ENCODE assay signal across 16 cellular contexts in the genomic region with DNA sequence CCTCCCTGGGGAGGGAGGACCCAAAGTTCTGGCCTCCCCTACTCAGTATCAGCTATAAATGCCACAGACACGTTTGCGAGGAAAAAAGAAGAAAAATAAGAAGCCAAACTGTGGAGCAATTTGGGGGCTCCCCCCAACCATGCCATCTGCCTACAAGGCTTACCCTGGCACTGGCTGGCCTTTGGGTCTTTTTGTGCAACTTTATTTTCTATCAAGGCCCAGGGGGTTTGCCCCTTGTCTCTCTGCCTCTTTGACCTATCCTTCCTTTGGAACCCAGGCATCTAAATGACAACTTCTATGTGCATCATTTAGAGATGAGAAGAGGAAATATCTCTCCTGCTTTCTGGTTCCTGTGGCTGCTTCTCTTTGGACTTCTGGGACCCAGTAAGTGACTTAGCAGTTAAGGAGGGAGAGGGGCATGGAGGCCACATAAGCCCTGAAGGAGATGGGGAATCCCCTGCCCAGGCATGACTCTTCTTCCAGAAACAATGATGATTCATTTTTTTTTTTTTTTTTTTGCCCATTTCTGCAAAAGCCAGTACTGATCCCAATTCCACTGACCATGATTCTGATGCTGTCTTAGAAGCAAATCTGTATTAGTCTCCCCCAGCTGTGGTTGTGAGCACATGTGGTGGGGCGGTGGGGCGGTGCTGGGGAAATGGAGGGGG. TPM values are rescaled to one million over a fixed set of nuclear protein-coding genes. Genes with fewer than 3 reads are reported as not detected.
DNase-seq lines count a peak whose midpoint lies in the region; ATAC-seq, FAIRE-seq and TF ChIP-seq lines count a peak whose summit lies in the region.
"Had no signal": no experiment of that assay in that cellular context is flagged by ENCODE, and none has a peak within 500 bp of the region (broad histone marks: within the 10 kb centered on the region; RNA-seq: fewer than 3 reads in every experiment).

Gene MUC22, plus strand, starts transcription at position 82 of the 668 bp plus-strand sequence. Its CDS starts 233 bp downstream, at position 315.

- H3K9ac ChIP-seq in keratinocyte (ENCODE audit: control insufficient read depth, extremely low read depth, insufficient read depth, low read length): no peak within 1 kb of the TSS

- peak; percentile 69 for FAIRE-seq in keratinocyte (lab: Jason Lieb, UNC)

- H3K36me3 Mint-ChIP-seq in activated naive CD8-positive, alpha-beta T cell treated with anti-CD3 and anti-CD28 coated beads, Interleukin-2, amount 50 U/mL, for 24 hours (ENCODE audit: low read depth): no peaks in the 10 kb centered on the region
- H3K36me3 Mint-ChIP-seq in activated naive CD8-positive, alpha-beta T cell treated with anti-CD3 and anti-CD28 coated beads for 36 hours: no peaks in the 10 kb centered on the region
- H3K36me3 Mint-ChIP-seq in activated T-helper 17 cell treated with anti-CD3 and anti-CD28 coated beads, Interleukin-2, amount 50 U/mL, for 72 hours (ENCODE audit: low read depth): no peaks in the 10 kb centered on the region
- no peaks in the 10 kb centered on the region for H3K36me3 Mint-ChIP-seq in type B pancreatic cell
- H3K36me3 Mint-ChIP-seq: CD4-positive, CD25-positive, alpha-beta regulatory T cell had no signal

- WGBS in aorta, 2 donors: 77 to 81% methylated on average over 4 of the region's 4 CpGs

- no peak within 1 kb of the TSS for H2AFZ ChIP-seq in keratinocyte (ENCODE audit: control insufficient read depth, low read length)

- no peak for TF ChIP-seq CTCF in keratinocyte (optimal IDR thresholded peaks at IDR 0.05 in 1 of 3, IDR thresholded peaks at IDR 0.05 in 1 of 3, conservative IDR thresholded peaks at IDR 0.05 in 1 of 3; ENCODE audit: extremely low read depth in 1 of 3, insufficient read depth in 2 of 3, low read length in 3 of 3)
- TF ChIP-seq CTCF in type B pancreatic cell (conservative IDR thresholded peaks at IDR 0.05): no peak

- peaks cover 25% of the 10 kb centered on the region for H3K4me1 Mint-ChIP-seq in activated naive CD8-positive, alpha-beta T cell treated with anti-CD3 and anti-CD28 coated beads, Interleukin-2, amount 50 U/mL, for 24 hours
- H3K4me1 Mint-ChIP-seq in activated naive CD8-positive, alpha-beta T cell treated with anti-CD3 and anti-CD28 coated beads for 36 hours: no peaks in the 10 kb centered on the region
- peaks cover 4% of the 10 kb centered on the region for H3K4me1 Mint-ChIP-seq in activated T-helper 17 cell treated with anti-CD3 and anti-CD28 coated beads, Interleukin-2, amount 50 U/mL, for 72 hours
- peaks cover 11% of the 10 kb centered on the region for H3K4me1 Mint-ChIP-seq in type B pancreatic cell (ENCODE audit: unreplicated experiment)
- H3K4me1 Mint-ChIP-seq: CD4-positive, CD25-positive, alpha-beta regulatory T cell; neural crest cell had no signal

- H3K27me3 ChIP-seq in keratinocyte (ENCODE audit: control insufficient read depth, extremely low read depth, insufficient read depth, low read length) (no peaks in the 10 kb centered on the region), aorta (ENCODE audit: control insufficient read depth in 1 of 2, insufficient read depth in 2 of 2, low read length in 1 of 2) (no peaks in the 10 kb centered on the region)
- H3K27me3 ChIP-seq: SJSA1, stomach had no signal

- H3K27ac Mint-ChIP-seq in activated naive CD8-positive, alpha-beta T cell treated with anti-CD3 and anti-CD28 coated beads, Interleukin-2, amount 50 U/mL, for 24 hours: no peak within 1 kb of the TSS
- no peak within 1 kb of the TSS for H3K27ac Mint-ChIP-seq in activated naive CD8-positive, alpha-beta T cell treated with anti-CD3 and anti-CD28 coated beads for 36 hours
- H3K27ac Mint-ChIP-seq in activated T-helper 17 cell treated with anti-CD3 and anti-CD28 coated beads, Interleukin-2, amount 50 U/mL, for 72 hours: no peak within 1 kb of the TSS
- H3K27ac Mint-ChIP-seq in type B pancreatic cell: peak within 1 kb of the TSS; percentile 2
- H3K27ac Mint-ChIP-seq: CD4-positive, CD25-positive, alpha-beta regulatory T cell had no signal

- H3K79me2 ChIP-seq in keratinocyte (ENCODE audit: control insufficient read depth, insufficient read depth, low read length): no peaks in the 10 kb centered on the region

- H3K36me3 ChIP-seq in keratinocyte (ENCODE audit: control insufficient read depth in 2 of 2, extremely low read depth in 1 of 2, insufficient read depth in 2 of 2, low read length in 2 of 2) (no peaks in the 10 kb centered on the region), aorta (ENCODE audit: control insufficient read depth in 1 of 2, insufficient read depth in 2 of 2, low read length in 1 of 2) (no peaks in the 10 kb centered on the region)
- H3K36me3 ChIP-seq: SJSA1, stomach had no signal

- H3K27ac ChIP-seq in keratinocyte (ENCODE audit: control insufficient read depth, insufficient read depth, low read length) (no peak within 1 kb of the TSS), aorta (ENCODE audit: low read depth in 1 of 2, low read length in 2 of 2) (no peak within 1 kb of the TSS)
- H3K27ac ChIP-seq: SJSA1, stomach had no signal

- no peaks in the 10 kb centered on the region for H4K20me1 ChIP-seq in keratinocyte (ENCODE audit: control insufficient read depth, extremely low read depth, insufficient read depth, low read length)

- dilution Hi-C loops in keratinocyte (cut with MboI; ENCODE audit: extremely low pct_ligation_motif_present, low sequenced_read_pairs): no loop called here

- ATAC-seq in activated naive CD8-positive, alpha-beta T cell treated with anti-CD3 and anti-CD28 coated beads, Interleukin-2, amount 50 U/mL, for 24 hours: peak; percentile 84
- peak; percentile 82 for ATAC-seq in activated T-helper 17 cell treated with anti-CD3 and anti-CD28 coated beads, Interleukin-2, amount 50 U/mL, for 72 hours (replicated peaks)
- ATAC-seq in HG03175 (IDR thresholded peaks at IDR 0.05; ENCODE audit: unreplicated experiment) (no peak), aorta (ENCODE audit: low FRiP score) (no peak)

- no peaks in the 10 kb centered on the region for H3K9me3 Mint-ChIP-seq in activated naive CD8-positive, alpha-beta T cell treated with anti-CD3 and anti-CD28 coated beads, Interleukin-2, amount 50 U/mL, for 24 hours
- peaks cover 2% of the 10 kb centered on the region for H3K9me3 Mint-ChIP-seq in activated naive CD8-positive, alpha-beta T cell treated with anti-CD3 and anti-CD28 coated beads for 36 hours
- no peaks in the 10 kb centered on the region for H3K9me3 Mint-ChIP-seq in activated T-helper 17 cell treated with anti-CD3 and anti-CD28 coated beads, Interleukin-2, amount 50 U/mL, for 72 hours
- no peaks in the 10 kb centered on the region for H3K9me3 Mint-ChIP-seq in type B pancreatic cell

- H3K4me3 ChIP-seq in keratinocyte (ENCODE audit: control insufficient read depth in 2 of 3, extremely low read depth in 1 of 3, insufficient read depth in 2 of 3, low read depth in 1 of 3, low read length in 3 of 3): no peak within 1 kb of the TSS
- no peak within 1 kb of the TSS for H3K4me3 ChIP-seq in aorta (ENCODE audit: low read length in 2 of 2)
- H3K4me3 ChIP-seq: SJSA1, stomach had no signal

- peak; percentile 24 for DNase-seq in activated naive CD8-positive, alpha-beta T cell treated with anti-CD3 and anti-CD28 coated beads, Interleukin-2, amount 50 U/mL, for 24 hours
- no peak for DNase-seq in activated naive CD8-positive, alpha-beta T cell treated with anti-CD3 and anti-CD28 coated beads for 36 hours
- DNase-seq in keratinocyte (ENCODE audit: low read depth, low spot score): no peak
- no peak for DNase-seq in type B pancreatic cell (ENCODE audit: extremely low spot score, unreplicated experiment)
- DNase-seq in aorta: no peak
- no peak for DNase-seq in C1 segment of cervical spinal cord (lab: John Stamatoyannopoulos, UW)
- DNase-seq: anterior cingulate cortex; CD4-positive, CD25-positive, alpha-beta regulatory T cell; islet precursor cell; MM.1S; NCI-H510A; stomach had no signal

- peaks cover 25% of the 10 kb centered on the region for H3K27me3 Mint-ChIP-seq in activated naive CD8-positive, alpha-beta T cell treated with anti-CD3 and anti-CD28 coated beads, Interleukin-2, amount 50 U/mL, for 24 hours
- peaks cover 38% of the 10 kb centered on the region for H3K27me3 Mint-ChIP-seq in activated naive CD8-positive, alpha-beta T cell treated with anti-CD3 and anti-CD28 coated beads for 36 hours
- peaks cover 29% of the 10 kb centered on the region for H3K27me3 Mint-ChIP-seq in activated T-helper 17 cell treated with anti-CD3 and anti-CD28 coated beads, Interleukin-2, amount 50 U/mL, for 72 hours
- H3K27me3 Mint-ChIP-seq in type B pancreatic cell: peaks cover 6% of the 10 kb centered on the region

- H3K4me1 ChIP-seq in keratinocyte (ENCODE audit: control insufficient read depth, extremely low read depth, insufficient read depth, low read length) (peaks cover 11% of the 10 kb centered on the region), aorta (ENCODE audit: control insufficient read depth in 1 of 2, insufficient read depth in 2 of 2, low read length in 2 of 2) (no peaks in the 10 kb centered on the region)

- H3K9me3 ChIP-seq in keratinocyte (ENCODE audit: control insufficient read depth, low read depth, low read length) (no peaks in the 10 kb centered on the region), aorta (ENCODE audit: control insufficient read depth, low read length) (peaks cover 5% of the 10 kb centered on the region)

- H3K4me2 ChIP-seq in keratinocyte (ENCODE audit: control insufficient read depth, extremely low read depth, insufficient read depth, low read depth, low read length): no peak within 1 kb of the TSS

- intact Hi-C loops in aorta (cut with DNase I): no loop called here

- H3K9me1 ChIP-seq in keratinocyte (ENCODE audit: control insufficient read depth, extremely low read depth, insufficient read depth, low read length): no peaks in the 10 kb centered on the region

- no peak within 1 kb of the TSS for H3K4me3 Mint-ChIP-seq in activated naive CD8-positive, alpha-beta T cell treated with anti-CD3 and anti-CD28 coated beads, Interleukin-2, amount 50 U/mL, for 24 hours
- H3K4me3 Mint-ChIP-seq in activated naive CD8-positive, alpha-beta T cell treated with anti-CD3 and anti-CD28 coated beads for 36 hours: no peak within 1 kb of the TSS
- H3K4me3 Mint-ChIP-seq in activated T-helper 17 cell treated with anti-CD3 and anti-CD28 coated beads, Interleukin-2, amount 50 U/mL, for 72 hours: no peak within 1 kb of the TSS
- H3K4me3 Mint-ChIP-seq in type B pancreatic cell: peak within 1 kb of the TSS; percentile 35
- H3K4me3 Mint-ChIP-seq: CD4-positive, CD25-positive, alpha-beta regulatory T cell; neural crest cell had no signal

RNA-seq across cellular contexts. Expression of gene MUC22, which starts in this region (rescaled TPM):
- not detected for total RNA-seq in activated naive CD8-positive, alpha-beta T cell treated with anti-CD3 and anti-CD28 coated beads for 36 hours
- total RNA-seq in activated T-helper 17 cell treated with anti-CD3 and anti-CD28 coated beads, Interleukin-2, amount 50 U/mL, for 72 hours: not detected
- not detected in 3 replicates for polyA plus RNA-seq in keratinocyte
- not detected for polyA plus RNA-seq in keratinocyte (2011; ENCODE audit: low read depth)
- not detected in 2 replicates for polyA plus RNA-seq in keratinocyte (2011; cell fraction: cytosol; rRNA removed)
- not detected in 2 replicates for polyA plus RNA-seq in keratinocyte (2011; cell fraction: nucleus; rRNA removed)
- not detected in 2 replicates for polyA plus RNA-seq in keratinocyte (2012; ENCODE audit: low replicate concordance)
- not detected in 3 replicates for polyA minus RNA-seq in keratinocyte
- polyA minus RNA-seq in keratinocyte (2011; cell fraction: cytosol; rRNA and poly(A)+ RNA removed): not detected
- polyA minus RNA-seq in keratinocyte (2011; cell fraction: nucleus; rRNA and poly(A)+ RNA removed): not detected in 2 replicates
- total RNA-seq in type B pancreatic cell (ENCODE audit: low replicate concordance): 1.6 and 4.9 TPM in 2 replicates
- total RNA-seq in aorta: not detected
- not detected for polyA plus RNA-seq in aorta
- total RNA-seq: CD4-positive, CD25-positive, alpha-beta regulatory T cell; neural crest cell; SJSA1; stomach had no signal
- polyA plus RNA-seq: CD4-positive, CD25-positive, alpha-beta regulatory T cell had no signal

Comparison
In these comparisons a context has a peak if more than half of its experiments do, and no peak if none do; other contexts are left out.
1. Peak in ATAC-seq in activated T-helper 17 cell treated with anti-CD3 and anti-CD28 coated beads, Interleukin-2, amount 50 U/mL, for 72 hours; RNA of the gene not detected or under 1 TPM.